In genomic region chr10:131160219-131160875, GRCh38 we compare ENCODE assay signal across 14 cellular contexts.
A peak's percentile ranks its signal among the peaks of the same experiment; 100 is the strongest.
DNase-seq lines count a peak whose midpoint lies in the region; ATAC-seq and TF ChIP-seq lines count a peak whose summit lies in the region.
"Had no signal": no experiment of that assay in that cellular context is flagged by ENCODE, and none has a peak within 500 bp of the region (broad histone marks: within the 10 kb centered on the region; RNA-seq: fewer than 3 reads in every experiment).

No MANE protein-coding gene starts in this region.

- H3K4me2 ChIP-seq in BLaER1, result peak overlapping the region; percentile 71

- WGBS in sigmoid colon, 2 donors, result 87 to 90% methylated on average over 19 of the region's 19 CpGs

- H3K4me1 Mint-ChIP-seq in CD14-positive monocyte (no peaks in the 10 kb centered on the region), nephron progenitor cell (peaks cover 24% of the 10 kb centered on the region)
- H3K4me1 Mint-ChIP-seq in naive thymus-derived CD8-positive, alpha-beta T cell, result peaks cover 0 to 5% (median 2%) of the 10 kb centered on the region in 4 donors
- H3K4me1 Mint-ChIP-seq: B cell; CD8-positive, alpha-beta memory T cell had no signal

- no peaks in the 10 kb centered on the region for H3K9me3 ChIP-seq in BLaER1
- H3K9me3 ChIP-seq in sigmoid colon, result no peaks in the 10 kb centered on the region
- H3K9me3 ChIP-seq: Caco-2 had no signal

- H3K27ac ChIP-seq in BLaER1 (peak overlapping the region; percentile 29), sigmoid colon (no peak overlapping the region)
- H3K27ac ChIP-seq: HL-60 had no signal

- no peak for TF ChIP-seq EP300 in sigmoid colon (IDR thresholded peaks at IDR 0.05)

- H3K9me3 Mint-ChIP-seq in CD14-positive monocyte, result peaks cover 0 to 4% (median 0%) of the 10 kb centered on the region in 7 donors
- H3K9me3 Mint-ChIP-seq in nephron progenitor cell, result no peaks in the 10 kb centered on the region
- H3K9me3 Mint-ChIP-seq in naive thymus-derived CD8-positive, alpha-beta T cell, result peaks cover 0 to 2% (median 0%) of the 10 kb centered on the region in 9 donors

- H3K4me1 ChIP-seq in BLaER1, result peaks cover 72% of the 10 kb centered on the region
- H3K4me1 ChIP-seq in sigmoid colon, result no peaks in the 10 kb centered on the region
- H3K4me1 ChIP-seq: Caco-2 had no signal

- POLR2A ChIA-PET in naive thymus-derived CD8-positive, alpha-beta T cell (lab: Charles Lee), result no interaction called here

- intact Hi-C loops in CD14-positive monocyte (cut with micrococcal nuclease), result no loop called here
- intact Hi-C loops in sigmoid colon (cut with DNase I), result no loop called here

- no peak for ATAC-seq in HG03565 (IDR thresholded peaks at IDR 0.05; ENCODE audit: unreplicated experiment)
- ATAC-seq in naive thymus-derived CD8-positive, alpha-beta T cell, result no peak
- ATAC-seq: HCT116 had no signal

- no peaks in the 10 kb centered on the region for H3K27me3 ChIP-seq in BLaER1
- peaks cover 0 to 7% (median 0%) of the 10 kb centered on the region in 3 donors for H3K27me3 ChIP-seq in sigmoid colon

- no peak overlapping the region for H3K9ac ChIP-seq in BLaER1

- no peaks in the 10 kb centered on the region for H4K20me1 ChIP-seq in BLaER1

- DNase-seq in CD14-positive monocyte (ENCODE audit: low spot score) (peak; percentile 25), nephron progenitor cell (no peak), sigmoid colon (peak; percentile 48), DMS 273 treated with DMSO at 0.1 percent for 48 hours (lab: John Stamatoyannopoulos, UW) (no peak)
- DNase-seq in naive thymus-derived CD8-positive, alpha-beta T cell, result no peak
- DNase-seq: Caco-2; CD8-positive, alpha-beta memory T cell; DMS53; GF-D8 had no signal

- H3K4me3 ChIP-seq in BLaER1 (no peak overlapping the region), sigmoid colon (no peak overlapping the region)

- TF ChIP-seq POLR2A in sigmoid colon (IDR thresholded peaks at IDR 0.05), result no peak

- H3K4me3 Mint-ChIP-seq in CD14-positive monocyte (no peak overlapping the region), nephron progenitor cell (no peak overlapping the region)
- H3K4me3 Mint-ChIP-seq in naive thymus-derived CD8-positive, alpha-beta T cell, result no peak overlapping the region
- H3K4me3 Mint-ChIP-seq: B cell; CD8-positive, alpha-beta memory T cell had no signal

- H3K36me3 ChIP-seq in BLaER1 (peaks cover 64% of the 10 kb centered on the region), sigmoid colon (no peaks in the 10 kb centered on the region)

- H3K27me3 Mint-ChIP-seq in CD14-positive monocyte (ENCODE audit: low read depth in 3 of 3), result peaks cover 0 to 6% (median 3%) of the 10 kb centered on the region in 3 donors
- H3K27me3 Mint-ChIP-seq in nephron progenitor cell (ENCODE audit: low read depth, poor library complexity), result peaks cover 45% of the 10 kb centered on the region
- H3K27me3 Mint-ChIP-seq in naive thymus-derived CD8-positive, alpha-beta T cell, result peaks cover 0 to 10% (median 2%) of the 10 kb centered on the region in 5 donors
- H3K27me3 Mint-ChIP-seq: B cell had no signal

- H3K36me3 Mint-ChIP-seq in CD14-positive monocyte (no peaks in the 10 kb centered on the region), nephron progenitor cell (ENCODE audit: low read depth) (no peaks in the 10 kb centered on the region)
- no peaks in the 10 kb centered on the region for H3K36me3 Mint-ChIP-seq in naive thymus-derived CD8-positive, alpha-beta T cell
- H3K36me3 Mint-ChIP-seq: CD8-positive, alpha-beta memory T cell had no signal

- H3K27ac Mint-ChIP-seq in CD14-positive monocyte (no peak overlapping the region), nephron progenitor cell (peak overlapping the region; percentile 81)
- peak overlapping the region in 1 of 10 donors; percentile 24 for H3K27ac Mint-ChIP-seq in naive thymus-derived CD8-positive, alpha-beta T cell
- H3K27ac Mint-ChIP-seq: B cell had no signal

- TF ChIP-seq CTCF in CD14-positive monocyte (IDR thresholded peaks at IDR 0.05) (no peak), nephron progenitor cell (IDR thresholded peaks at IDR 0.05) (no peak), sigmoid colon (IDR thresholded peaks at IDR 0.05) (no peak)

Comparison
In these comparisons a context has a peak if more than half of its experiments do, and no peak if none do; other contexts are left out.
1. DNase-seq: peak in CD14-positive monocyte (single experiment) and sigmoid colon (single experiment); none in nephron progenitor cell (single experiment), DMS 273 treated with DMSO at 0.1 percent for 48 hours (single experiment) and naive thymus-derived CD8-positive, alpha-beta T cell (0 of 10).